In genomic region chr20:63394069-63394468, GRCh38 we compare ENCODE assay signal across 18 cellular contexts. TPM values are rescaled to one million over a fixed set of nuclear protein-coding genes. Genes with fewer than 3 reads are reported as not detected.
DNase-seq lines count a peak whose midpoint lies in the region; ATAC-seq and TF ChIP-seq lines count a peak whose summit lies in the region.
"Had no signal": no experiment of that assay in that cellular context is flagged by ENCODE, and none has a peak within 500 bp of the region (broad histone marks: within the 10 kb centered on the region; RNA-seq: fewer than 3 reads in every experiment).

No MANE protein-coding gene starts in this region.

- DNase-seq in Daoy (ENCODE audit: low read depth) = peak; percentile 34
- peak; percentile 49 for DNase-seq in NCI-H1694 (lab: John Stamatoyannopoulos, UW)
- peak; percentile 76 for DNase-seq in cerebellum (ENCODE audit: low spot score)
- no peak for DNase-seq in NCI-H146 (lab: John Stamatoyannopoulos, UW)
- no peak for DNase-seq in progenitor cell of endocrine pancreas (ENCODE audit: low spot score, unreplicated experiment)
- DNase-seq: activated gamma-delta T cell treated with Interleukin-2 at 50 U/mL for 16 hours; effector memory CD8-positive, alpha-beta T cell; foreskin keratinocyte; IMR-90; kidney glomerular epithelial cell; NCI-H748 treated with DMSO at 0.1 percent for 48 hours; SK-N-SH; tibial artery had no signal

- peaks cover 19% of the 10 kb centered on the region for H3K4me1 Mint-ChIP-seq in nephron
- H3K4me1 Mint-ChIP-seq in progenitor cell of endocrine pancreas (ENCODE audit: low read depth) = no peaks in the 10 kb centered on the region
- H3K4me1 Mint-ChIP-seq: B cell had no signal

- H3K36me3 Mint-ChIP-seq in nephron (ENCODE audit: low read depth) (no peaks in the 10 kb centered on the region), progenitor cell of endocrine pancreas (ENCODE audit: insufficient read depth) (no peaks in the 10 kb centered on the region)

- H3K27me3 Mint-ChIP-seq in nephron (ENCODE audit: low read depth) (peaks cover 17% of the 10 kb centered on the region), progenitor cell of endocrine pancreas (peaks cover 17% of the 10 kb centered on the region)
- H3K27me3 Mint-ChIP-seq: B cell had no signal

- H3K4me3 Mint-ChIP-seq in nephron (peak overlapping the region; percentile 13 to 60 (median 49)), progenitor cell of endocrine pancreas (ENCODE audit: low read depth) (no peak overlapping the region)
- H3K4me3 Mint-ChIP-seq: B cell; effector memory CD8-positive, alpha-beta T cell had no signal

- ATAC-seq in GM18502 (IDR thresholded peaks at IDR 0.05; ENCODE audit: poor library complexity, unreplicated experiment) (no peak), GM19351 (IDR thresholded peaks at IDR 0.05; ENCODE audit: unreplicated experiment) (no peak)
- ATAC-seq: effector memory CD8-positive, alpha-beta T cell; foreskin keratinocyte; GM12878 had no signal

- no peak for TF ChIP-seq CTCF in nephron (IDR thresholded peaks at IDR 0.05; ENCODE audit: unreplicated experiment in 3 of 3)
- TF ChIP-seq CTCF in progenitor cell of endocrine pancreas (IDR thresholded peaks at IDR 0.05; ENCODE audit: unreplicated experiment) = no peak

- peaks cover 21% of the 10 kb centered on the region for H3K9me3 Mint-ChIP-seq in nephron
- no peaks in the 10 kb centered on the region for H3K9me3 Mint-ChIP-seq in progenitor cell of endocrine pancreas (ENCODE audit: low read depth)
- H3K9me3 Mint-ChIP-seq: effector memory CD8-positive, alpha-beta T cell had no signal

- peak overlapping the region; percentile 73 to 84 (median 76) for H3K27ac Mint-ChIP-seq in nephron
- no peak overlapping the region for H3K27ac Mint-ChIP-seq in progenitor cell of endocrine pancreas
- H3K27ac Mint-ChIP-seq: B cell; effector memory CD8-positive, alpha-beta T cell had no signal

RNA-seq across cellular contexts. Expression of gene CHRNA4, which starts 32.9 kb away (rescaled TPM):
- not detected in 2 replicates for total RNA-seq in Daoy (2014; rRNA removed; shearing (Covaris generic))
- 7.0 TPM for total RNA-seq in cerebellum
- 0.43 and 0.44 TPM in 2 replicates for total RNA-seq in progenitor cell of endocrine pancreas
- total RNA-seq: B cell, foreskin keratinocyte, IMR-90 had no signal

Comparison
In these comparisons a context has a peak if more than half of its experiments do, and no peak if none do; other contexts are left out.
1. DNase-seq: peak in Daoy (single experiment), NCI-H1694 (single experiment) and cerebellum (single experiment); none in NCI-H146 (single experiment) and progenitor cell of endocrine pancreas (single experiment).